Comparison of ENCODE assay signal across 1 cellular context in the genomic region with DNA sequence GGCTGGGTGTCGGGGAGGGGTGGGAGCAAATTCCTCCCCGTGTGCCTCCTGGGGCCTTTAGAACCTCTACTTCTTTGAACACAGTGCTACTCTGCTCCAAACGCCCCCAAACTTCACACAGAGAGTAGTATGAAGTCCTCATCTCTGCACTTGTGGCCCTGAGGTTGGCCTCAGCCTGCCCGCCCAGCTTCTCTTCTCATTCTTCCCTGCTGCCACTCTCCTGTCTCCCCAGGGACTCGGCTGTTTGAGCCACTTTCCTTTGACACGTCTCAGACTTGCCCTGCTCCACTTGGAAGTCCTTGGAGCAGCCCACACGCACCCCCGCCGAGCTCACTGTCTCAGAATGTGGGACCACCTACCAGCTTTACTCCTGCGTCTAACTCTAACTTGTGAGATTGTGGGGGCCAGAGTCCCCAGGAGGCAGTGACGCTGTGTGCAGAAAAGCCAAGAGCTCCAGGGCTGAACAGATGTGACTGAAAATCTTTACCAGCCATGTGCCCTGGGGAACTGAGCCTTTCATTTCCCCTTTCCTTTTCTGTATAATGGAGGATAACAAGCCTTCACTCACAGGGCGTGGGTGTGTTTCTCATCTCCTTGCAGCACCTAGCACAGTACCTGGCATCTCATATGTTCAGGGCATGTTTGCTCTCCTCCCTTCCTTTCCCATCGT.
TF ChIP-seq lines count a peak whose summit lies in the region.

No MANE protein-coding gene starts in this region.

TF ChIP-seq in GM12878, 131 proteins besides CTCF, POLR2A, EP300 and RAD21 (continued from another document):
- TF ChIP-seq USF1 (IDR thresholded peaks at IDR 0.05; ENCODE audit: borderline replicate concordance, extremely low read length, insufficient read depth, low read depth, low read length) (no peak), IRF4 (IDR thresholded peaks at IDR 0.05; ENCODE audit: low read depth, low read length) (no peak), RELA (IDR thresholded peaks at IDR 0.05; ENCODE audit: borderline replicate concordance, partially characterized antibody) (no peak), PRDM15 (CRISPR knock-in tag; IDR thresholded peaks at IDR 0.05) (no peak), ZBTB40 (IDR thresholded peaks at IDR 0.05; ENCODE audit: borderline replicate concordance) (no peak)
